ENCODE assay signal across 8 cellular contexts in genomic region chr9:88388203-88388885, GRCh38. TPM values are rescaled to one million over a fixed set of nuclear protein-coding genes. Genes with fewer than 3 reads are reported as not detected.
DNase-seq lines count a peak whose midpoint lies in the region; ATAC-seq and TF ChIP-seq lines count a peak whose summit lies in the region.

SPIN1 (plus strand) TSS chr9:88388444; CDS start chr9:88426540, 38,096 bp downstream.

- H3K27ac ChIP-seq in BLaER1 (peak within 1 kb of the TSS; percentile 97), ectodermal cell (ENCODE audit: insufficient read depth, low read depth, low read length, poor library complexity, severe bottlenecking) (peak within 1 kb of the TSS; percentile 95)

- H4K20me1 ChIP-seq in BLaER1, result peaks cover 42% of the 10 kb centered on the region

- 0% methylated on average over 106 of the region's 106 CpGs for WGBS in ectodermal cell, 2 experiments

- TF ChIP-seq CTCF in activated CD8-positive, alpha-beta T cell treated with anti-CD3 and anti-CD28 coated beads for 36 hours (IDR thresholded peaks at IDR 0.05), result peak; percentile 40

- no peaks in the 10 kb centered on the region for H3K27me3 ChIP-seq in BLaER1
- peaks cover 14% of the 10 kb centered on the region for H3K27me3 ChIP-seq in ectodermal cell (ENCODE audit: control insufficient read depth, insufficient read depth, low read length, poor library complexity, severe bottlenecking)

- CTCF ChIA-PET in activated CD8-positive, alpha-beta T cell treated with anti-CD3 and anti-CD28 coated beads for 36 hours (lab: Charles Lee), result interaction anchor here (1.5 kb wide), 1 partner anchor 215 kb away, joined by 3 read pairs; no protein-coding TSS in a partner anchor

- ATAC-seq in GM19035 (IDR thresholded peaks at IDR 0.05; ENCODE audit: unreplicated experiment), result peak; percentile 83
- peak; percentile 85 for ATAC-seq in HG03280 (IDR thresholded peaks at IDR 0.05; ENCODE audit: unreplicated experiment)
- peak; percentile 88 for ATAC-seq in activated CD8-positive, alpha-beta T cell treated with anti-CD3 and anti-CD28 coated beads for 36 hours

- no peaks in the 10 kb centered on the region for H3K27me3 Mint-ChIP-seq in activated CD8-positive, alpha-beta T cell treated with anti-CD3 and anti-CD28 coated beads for 36 hours

- no peaks in the 10 kb centered on the region for H3K9me3 Mint-ChIP-seq in activated CD8-positive, alpha-beta T cell treated with anti-CD3 and anti-CD28 coated beads for 36 hours

- H3K4me1 Mint-ChIP-seq in activated CD8-positive, alpha-beta T cell treated with anti-CD3 and anti-CD28 coated beads for 36 hours (ENCODE audit: low read depth), result peaks cover 35% of the 10 kb centered on the region

- H3K27ac Mint-ChIP-seq in activated CD8-positive, alpha-beta T cell treated with anti-CD3 and anti-CD28 coated beads for 36 hours, result peak within 1 kb of the TSS; percentile 93

- H3K9me3 ChIP-seq in BLaER1, result peaks cover under 1% of the 10 kb centered on the region; the same call in 1 of the 2 replicates
- H3K9me3 ChIP-seq in ectodermal cell (ENCODE audit: control insufficient read depth, low read length), result no peaks in the 10 kb centered on the region

- H3K4me1 ChIP-seq in BLaER1 (peaks cover 50% of the 10 kb centered on the region), ectodermal cell (ENCODE audit: control insufficient read depth, insufficient read depth, low read length) (peaks cover 4% of the 10 kb centered on the region)

- H3K4me3 Mint-ChIP-seq in activated CD8-positive, alpha-beta T cell treated with anti-CD3 and anti-CD28 coated beads for 36 hours, result peak within 1 kb of the TSS; percentile 91

- peak within 1 kb of the TSS; percentile 95 for H3K4me2 ChIP-seq in BLaER1

- H3K9ac ChIP-seq in BLaER1, result peak within 1 kb of the TSS; percentile 96

- peaks cover 3% of the 10 kb centered on the region for H3K36me3 Mint-ChIP-seq in activated CD8-positive, alpha-beta T cell treated with anti-CD3 and anti-CD28 coated beads for 36 hours (ENCODE audit: low read depth)

- H3K36me3 ChIP-seq in BLaER1 (peaks cover 16% of the 10 kb centered on the region; the same call in 1 of the 2 replicates), ectodermal cell (ENCODE audit: control insufficient read depth, insufficient read depth, low read length) (no peaks in the 10 kb centered on the region)

- POLR2A ChIA-PET in activated CD8-positive, alpha-beta T cell treated with anti-CD3 and anti-CD28 coated beads for 36 hours (lab: Charles Lee), result no interaction called here

- H3K4me3 ChIP-seq in BLaER1 (peak within 1 kb of the TSS; percentile 82), ectodermal cell (ENCODE audit: insufficient read depth, low read depth, low read length) (peak within 1 kb of the TSS; percentile 81)

- intact Hi-C loops in activated CD8-positive, alpha-beta T cell treated with anti-CD3 and anti-CD28 coated beads for 36 hours (cut with micrococcal nuclease), result loop anchor here (5.0 kb wide), 2 partner anchors 76 to 216 kb away; no protein-coding TSS in a partner anchor

- DNase-seq in NCI-H69 (lab: John Stamatoyannopoulos, UW), result peak; percentile 94
- peak; percentile 83 for DNase-seq in activated CD8-positive, alpha-beta T cell treated with anti-CD3 and anti-CD28 coated beads for 36 hours
- DNase-seq in lung microvascular endothelial cell (ENCODE audit: low read depth in 2 of 2), result peak; percentile 79 to 87
- peak; percentile 61 to 85 (median 73) for DNase-seq in stimulated activated CD4-positive, alpha-beta T cell treated with anti-CD3 and anti-CD28 coated beads, TNF-alpha, amount 100 ng/mL, for 48 hours (ENCODE audit: low read depth in 3 of 3)

RNA-seq across cellular contexts. Expression of gene SPIN1, which starts in this region (rescaled TPM):
- 10 to 100 TPM; 31.2 to 32.0 TPM for total RNA-seq in activated CD8-positive, alpha-beta T cell treated with anti-CD3 and anti-CD28 coated beads for 36 hours
- 74.1 TPM for polyA plus RNA-seq in ectodermal cell (2013, experiment 1 of 4)
- polyA plus RNA-seq in ectodermal cell (2013, experiment 2 of 4), result 87.6 TPM
- polyA plus RNA-seq in ectodermal cell (2013, experiment 3 of 4), result 63.3 TPM
- polyA plus RNA-seq in ectodermal cell (2013, experiment 4 of 4), result 67.6 TPM
- total RNA-seq in lung microvascular endothelial cell, result 38.6 and 70.4 TPM in 2 replicates

Comparison
In these comparisons a context has a peak if more than half of its experiments do, and no peak if none do; other contexts are left out.
1. Peak in every context shown above with its lines: DNase-seq, ATAC-seq, H3K4me3 ChIP-seq and H3K27ac ChIP-seq.